ENCODE assay signal across 20 cellular contexts in genomic region chr18:24259869-24260662, GRCh38.
"Had no signal": no experiment of that assay in that cellular context is flagged by ENCODE, and none has a peak within 500 bp of the region (broad histone marks: within the 10 kb centered on the region; RNA-seq: fewer than 3 reads in every experiment).

No MANE protein-coding gene starts in this region.

- FAIRE-seq: endometrium, small intestine had no signal

- H3K4me3 Mint-ChIP-seq: natural killer cell, neural crest cell had no signal

- ATAC-seq: gastroesophageal sphincter, left lobe of liver, mucosa of descending colon, natural killer cell, right cardiac atrium, upper lobe of right lung had no signal

- H3K36me3 Mint-ChIP-seq: natural killer cell had no signal

- H3K4me3 ChIP-seq: esophagus muscularis mucosa, gastroesophageal sphincter, mucosa of descending colon, tibial nerve, upper lobe of right lung had no signal

- H3K36me3 ChIP-seq: tibial nerve had no signal

- H3K27me3 ChIP-seq: esophagus muscularis mucosa, gastroesophageal sphincter, tibial nerve, upper lobe of right lung had no signal

- H3K27ac Mint-ChIP-seq: natural killer cell had no signal

- H3K4me1 Mint-ChIP-seq: natural killer cell had no signal

- H3K9me3 ChIP-seq: esophagus muscularis mucosa, mucosa of descending colon had no signal

- H3K27ac ChIP-seq: epithelial cell of prostate, tibial nerve, upper lobe of right lung had no signal

- H3K9me3 Mint-ChIP-seq: natural killer cell had no signal

- DNase-seq: cortex of kidney; effector memory CD4-positive, alpha-beta T cell; glutamatergic neuron; islet precursor cell; mammary epithelial cell; mucosa of descending colon; natural killer cell; posterior cingulate gyrus; right cardiac atrium; small intestine; stimulated activated CD4-positive, alpha-beta T cell treated with anti-CD3 and anti-CD28 coated beads, Interleukin-2, amount 100 ng/mL, for 48 hours; stimulated activated naive CD4-positive, alpha-beta T cell treated with Interleukin-2 at 50 U/mL for 16 hours; upper lobe of right lung had no signal
